In the genomic region with DNA sequence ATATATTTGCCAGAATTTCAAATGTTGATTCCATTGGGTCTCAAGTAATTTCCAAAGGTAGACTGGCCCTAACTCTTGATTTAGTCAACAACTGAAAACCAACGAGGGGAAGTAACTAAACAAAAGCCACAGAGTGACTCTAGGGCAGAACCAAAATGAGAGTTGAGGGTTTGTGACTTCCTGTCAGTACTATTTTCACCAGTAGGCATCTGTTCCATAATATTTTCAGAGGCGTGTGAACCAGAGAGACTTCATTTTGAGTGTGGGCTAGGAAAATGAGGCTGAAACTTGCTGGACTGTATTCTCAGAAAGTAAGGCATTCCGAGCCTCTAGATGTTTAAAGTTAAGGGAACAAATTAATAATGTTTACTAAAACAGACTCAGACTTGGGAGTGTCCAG, we compare ENCODE assay signal across 11 cellular contexts.
DNase-seq lines count a peak whose midpoint lies in the region; ATAC-seq and TF ChIP-seq lines count a peak whose summit lies in the region.
"Had no signal": no experiment of that assay in that cellular context is flagged by ENCODE, and none has a peak within 500 bp of the region (broad histone marks: within the 10 kb centered on the region; RNA-seq: fewer than 3 reads in every experiment).

No MANE protein-coding gene starts in this region.

- POLR2A ChIA-PET in PC-3 (lab: Charles Lee; ENCODE audit: unreplicated experiment), result no interaction called here

- no peaks in the 10 kb centered on the region for H4K20me1 ChIP-seq in PC-3 (ENCODE audit: low read length)

- no peak overlapping the region for H3K4me3 ChIP-seq in PC-3 (ENCODE audit: low read length)

- H3K4me3 Mint-ChIP-seq in stimulated activated memory B cell treated with anti-CD40 and anti-IgM and Interleukin-4, amounts not matched to agents 10 μg/mL and 1 μg/mL and 100 μg/mL, for 72 hours, result no peak overlapping the region

- H3K27me3 Mint-ChIP-seq in stimulated activated memory B cell treated with anti-CD40 and anti-IgM and Interleukin-4, amounts not matched to agents 10 μg/mL and 1 μg/mL and 100 μg/mL, for 72 hours, result no peaks in the 10 kb centered on the region

- peaks cover 26% of the 10 kb centered on the region for H3K27me3 ChIP-seq in PC-3 (ENCODE audit: low read length)

- no peaks in the 10 kb centered on the region for H3F3A ChIP-seq in PC-3 (ENCODE audit: low read length, unreplicated experiment)

- no TSS peak for BruUV-seq in PC-3 (replicated peaks; lab: Mats Ljungman, UMichigan)

- H3K9me2 ChIP-seq in PC-3 (replicated peaks; ENCODE audit: low read length), result no peaks in the 10 kb centered on the region

- DNase-seq in SIG-M5 treated with dmso at 0.1 percent for 504 hours (lab: John Stamatoyannopoulos, UW; ENCODE audit: unreplicated experiment), result peak; percentile 59
- no peak for DNase-seq in SIG-M5 (lab: John Stamatoyannopoulos, UW)
- DNase-seq in cerebellar cortex (ENCODE audit: low spot score), result no peak
- DNase-seq in PC-3, result no peak
- DNase-seq: amniotic stem cell, left colon had no signal

- no peaks in the 10 kb centered on the region for H3K9me3 ChIP-seq in PC-3 (ENCODE audit: low read length)

- H3K36me3 ChIP-seq in PC-3 (ENCODE audit: low read depth, low read length), result no peaks in the 10 kb centered on the region

- H3K4me2 ChIP-seq in PC-3 (ENCODE audit: low read length), result no peak overlapping the region

- no peak for TF ChIP-seq CTCF in PC-3 (conservative IDR thresholded peaks at IDR 0.05; ENCODE audit: low read depth, low read length)

- CTCF ChIA-PET in PC-3 (lab: Charles Lee), result no interaction called here

- peak overlapping the region; percentile 52 for H3K27ac Mint-ChIP-seq in stimulated activated memory B cell treated with anti-CD40 and anti-IgM and Interleukin-4, amounts not matched to agents 10 μg/mL and 1 μg/mL and 100 μg/mL, for 72 hours

- no peaks in the 10 kb centered on the region for H3K79me2 ChIP-seq in PC-3 (ENCODE audit: low read length)

- H3K9me3 Mint-ChIP-seq in stimulated activated memory B cell treated with anti-CD40 and anti-IgM and Interleukin-4, amounts not matched to agents 10 μg/mL and 1 μg/mL and 100 μg/mL, for 72 hours, result no peaks in the 10 kb centered on the region

- peaks cover 58% of the 10 kb centered on the region for H3K36me3 Mint-ChIP-seq in stimulated activated memory B cell treated with anti-CD40 and anti-IgM and Interleukin-4, amounts not matched to agents 10 μg/mL and 1 μg/mL and 100 μg/mL, for 72 hours

- no peaks in the 10 kb centered on the region for H3K4me1 ChIP-seq in PC-3 (ENCODE audit: insufficient read depth, low read length)

- intact Hi-C loops in PC-3 (cut with micrococcal nuclease), result no loop called here

- no peak overlapping the region for H3K27ac ChIP-seq in PC-3 (ENCODE audit: low read length)
- H3K27ac ChIP-seq: 22Rv1 had no signal

- ATAC-seq in HG02623 (IDR thresholded peaks at IDR 0.05; ENCODE audit: unreplicated experiment) (peak; percentile 99), HG03520 (IDR thresholded peaks at IDR 0.05; ENCODE audit: unreplicated experiment) (peak; percentile 92), HG03439 (IDR thresholded peaks at IDR 0.05; ENCODE audit: unreplicated experiment) (no peak), PC-3 (no peak)
- ATAC-seq in stimulated activated memory B cell treated with anti-CD40 and anti-IgM and Interleukin-4, amounts not matched to agents 10 μg/mL and 1 μg/mL and 100 μg/mL, for 72 hours, result peak; percentile 51
- ATAC-seq: left colon had no signal

- no peak overlapping the region for H3K9ac ChIP-seq in PC-3 (ENCODE audit: low read length)

- H3K4me1 Mint-ChIP-seq in stimulated activated memory B cell treated with anti-CD40 and anti-IgM and Interleukin-4, amounts not matched to agents 10 μg/mL and 1 μg/mL and 100 μg/mL, for 72 hours, result peaks cover 26% of the 10 kb centered on the region

- H2AFZ ChIP-seq in PC-3 (ENCODE audit: low read length), result no peak overlapping the region

Comparison
In these comparisons a context has a peak if more than half of its experiments do, and no peak if none do; other contexts are left out.
1. ATAC-seq: peak in HG02623 (single experiment), HG03520 (single experiment) and stimulated activated memory B cell treated with anti-CD40 and anti-IgM and Interleukin-4, amounts not matched to agents 10 μg/mL and 1 μg/mL and 100 μg/mL, for 72 hours (single experiment); none in HG03439 (single experiment) and PC-3 (single experiment).